ENCODE assay signal across 12 cellular contexts in genomic region chr3:42119558-42120355, GRCh38. TPM values are rescaled to one million over a fixed set of nuclear protein-coding genes. Genes with fewer than 3 reads are reported as not detected.
A peak's percentile ranks its signal among the peaks of the same experiment; 100 is the strongest.
DNase-seq lines count a peak whose midpoint lies in the region; ATAC-seq and TF ChIP-seq lines count a peak whose summit lies in the region.
"Had no signal": no experiment of that assay in that cellular context is flagged by ENCODE, and none has a peak within 500 bp of the region (broad histone marks: within the 10 kb centered on the region; RNA-seq: fewer than 3 reads in every experiment).

No MANE protein-coding gene starts in this region.

- H3K27ac ChIP-seq in OCI-LY7 (ENCODE audit: low read depth, low read length, poor library complexity, severe bottlenecking): peak overlapping the region; percentile 22
- H3K27ac ChIP-seq in naive thymus-derived CD4-positive, alpha-beta T cell (ENCODE audit: low read depth, low read length): no peak overlapping the region

- H3K36me3 Mint-ChIP-seq in effector memory CD8-positive, alpha-beta T cell (ENCODE audit: insufficient read depth): peaks cover 2% of the 10 kb centered on the region
- peaks cover 5% of the 10 kb centered on the region for H3K36me3 Mint-ChIP-seq in type B pancreatic cell
- peaks cover 0 to 14% (median 8%) of the 10 kb centered on the region in 5 donors for H3K36me3 Mint-ChIP-seq in naive thymus-derived CD4-positive, alpha-beta T cell

- peak overlapping the region; percentile 16 to 69 for H3K27ac Mint-ChIP-seq in effector memory CD8-positive, alpha-beta T cell
- H3K27ac Mint-ChIP-seq in type B pancreatic cell: no peak overlapping the region
- peak overlapping the region in 1 of 9 donors; percentile 7 for H3K27ac Mint-ChIP-seq in naive thymus-derived CD4-positive, alpha-beta T cell
- H3K27ac Mint-ChIP-seq: activated CD8-positive, alpha-beta T cell treated with anti-CD3 and anti-CD28 coated beads for 36 hours; T-cell had no signal

- no peak overlapping the region for H3K4me3 ChIP-seq in OCI-LY7 (ENCODE audit: low read depth, low read length, poor library complexity, severe bottlenecking)
- no peak overlapping the region for H3K4me3 ChIP-seq in naive thymus-derived CD4-positive, alpha-beta T cell (ENCODE audit: low read length)

- H3K9me2 ChIP-seq in OCI-LY7 (ENCODE audit: insufficient read depth, low read length): no peaks in the 10 kb centered on the region

- H3K27me3 ChIP-seq in naive thymus-derived CD4-positive, alpha-beta T cell (ENCODE audit: control insufficient read depth in 2 of 2, insufficient read depth in 2 of 2, low read length in 2 of 2): no peaks in the 10 kb centered on the region

- H3K27me3 Mint-ChIP-seq in effector memory CD8-positive, alpha-beta T cell: no peaks in the 10 kb centered on the region
- no peaks in the 10 kb centered on the region for H3K27me3 Mint-ChIP-seq in type B pancreatic cell
- no peaks in the 10 kb centered on the region for H3K27me3 Mint-ChIP-seq in naive thymus-derived CD4-positive, alpha-beta T cell
- H3K27me3 Mint-ChIP-seq: activated CD8-positive, alpha-beta T cell treated with anti-CD3 and anti-CD28 coated beads for 36 hours; CD8-positive, alpha-beta memory T cell; T-cell had no signal

- POLR2A ChIA-PET in OCI-LY7 (lab: Charles Lee): interaction anchor here (0.7 to 3.4 kb wide), 9 partner anchors 8 to 218 kb away, joined by 3 to 24 read pairs (median 4); no protein-coding TSS in a partner anchor
- POLR2A ChIA-PET in naive thymus-derived CD4-positive, alpha-beta T cell (lab: Charles Lee): no interaction called here

- peaks cover 38% of the 10 kb centered on the region; the same call in 1 of the 2 replicates for H3K79me2 ChIP-seq in OCI-LY7 (ENCODE audit: insufficient read depth, low read depth, low read length)

- CTCF ChIA-PET in OCI-LY7 (lab: Charles Lee; ENCODE audit: unreplicated experiment): interaction anchor here (0.7 to 4.6 kb wide), 5 partner anchors 9 to 110 kb away, joined by 3 to 36 read pairs (median 3); no protein-coding TSS in a partner anchor
- CTCF ChIA-PET in naive thymus-derived CD4-positive, alpha-beta T cell (lab: Charles Lee): interaction anchor here (0.8 to 1.3 kb wide), 5 partner anchors 10 to 110 kb away, joined by 3 to 8 read pairs (median 3); no protein-coding TSS in a partner anchor

- H3K9me3 ChIP-seq in OCI-LY7 (ENCODE audit: low read length): no peaks in the 10 kb centered on the region
- H3K9me3 ChIP-seq in naive thymus-derived CD4-positive, alpha-beta T cell (ENCODE audit: control insufficient read depth in 2 of 3, low read length in 3 of 3): no peaks in the 10 kb centered on the region

- no TSS peak for BruUV-seq in OCI-LY7 (replicated peaks; lab: Mats Ljungman, UMichigan)

- ATAC-seq in effector memory CD8-positive, alpha-beta T cell (replicated peaks): no peak
- no peak for ATAC-seq in GM18517 (IDR thresholded peaks at IDR 0.05; ENCODE audit: unreplicated experiment)
- ATAC-seq in naive thymus-derived CD4-positive, alpha-beta T cell: no peak

- TF ChIP-seq CTCF in OCI-LY7 (conservative IDR thresholded peaks at IDR 0.05; ENCODE audit: low read length): no peak
- TF ChIP-seq CTCF in type B pancreatic cell (conservative IDR thresholded peaks at IDR 0.05): no peak

- peaks cover 29% of the 10 kb centered on the region for H3K36me3 ChIP-seq in OCI-LY7 (ENCODE audit: insufficient read depth, low read length)
- H3K36me3 ChIP-seq in naive thymus-derived CD4-positive, alpha-beta T cell (ENCODE audit: control insufficient read depth in 2 of 3, insufficient read depth in 3 of 3, low read length in 3 of 3): peaks cover 0 to 7% (median 0%) of the 10 kb centered on the region in 3 experiments

- peaks cover 57% of the 10 kb centered on the region for H3K4me1 ChIP-seq in OCI-LY7 (ENCODE audit: insufficient read depth, low read length, poor library complexity, severe bottlenecking)
- no peaks in the 10 kb centered on the region for H3K4me1 ChIP-seq in naive thymus-derived CD4-positive, alpha-beta T cell (ENCODE audit: control insufficient read depth in 2 of 2, insufficient read depth in 2 of 2, low read length in 2 of 2)

- H3K4me1 Mint-ChIP-seq in effector memory CD8-positive, alpha-beta T cell (ENCODE audit: low read depth in 2 of 2): peaks cover 18 to 31% of the 10 kb centered on the region in 2 donors
- peaks cover 32% of the 10 kb centered on the region for H3K4me1 Mint-ChIP-seq in type B pancreatic cell (ENCODE audit: unreplicated experiment)
- H3K4me1 Mint-ChIP-seq in naive thymus-derived CD4-positive, alpha-beta T cell: peaks cover 6 to 33% (median 19%) of the 10 kb centered on the region in 7 donors

- intact Hi-C loops in OCI-LY7 (cut with micrococcal nuclease; ENCODE audit: unreplicated experiment): loop anchor here (1.0 kb wide), 1 partner anchor 72 kb away; no protein-coding TSS in a partner anchor
- intact Hi-C loops in naive thymus-derived CD4-positive, alpha-beta T cell (cut with micrococcal nuclease): loop anchor here in 1 of 2 donors (2.0 kb wide), 1 partner anchor 109 kb away; no protein-coding TSS in a partner anchor

- no peak overlapping the region for H2AFZ ChIP-seq in OCI-LY7 (ENCODE audit: low read length)

- DNase-seq in GF-D8 (lab: John Stamatoyannopoulos, UW) (peak; percentile 50), OCI-LY7 (ENCODE audit: low spot score) (no peak), pulmonary artery endothelial cell (ENCODE audit: low read depth, low spot score) (peak; percentile 66), type B pancreatic cell (ENCODE audit: extremely low spot score, unreplicated experiment) (no peak), hippocampal formation (lab: John Stamatoyannopoulos, UW) (no peak)
- no peak for DNase-seq in effector memory CD8-positive, alpha-beta T cell
- DNase-seq in naive thymus-derived CD4-positive, alpha-beta T cell: no peak
- DNase-seq: CD8-positive, alpha-beta memory T cell; stimulated activated CD4-positive, alpha-beta T cell treated with anti-CD3 and anti-CD28 coated beads, Interleukin-4, amount 100 ng/mL, for 4 hours; T-cell had no signal

- peak overlapping the region; percentile 43; the same call in 1 of the 2 replicates for H3K4me2 ChIP-seq in OCI-LY7 (ENCODE audit: low read length)

- no peak overlapping the region for H3K4me3 Mint-ChIP-seq in effector memory CD8-positive, alpha-beta T cell
- H3K4me3 Mint-ChIP-seq in type B pancreatic cell: no peak overlapping the region
- no peak overlapping the region for H3K4me3 Mint-ChIP-seq in naive thymus-derived CD4-positive, alpha-beta T cell
- H3K4me3 Mint-ChIP-seq: activated CD8-positive, alpha-beta T cell treated with anti-CD3 and anti-CD28 coated beads for 36 hours; T-cell had no signal

- no peaks in the 10 kb centered on the region for H3K9me3 Mint-ChIP-seq in effector memory CD8-positive, alpha-beta T cell
- no peaks in the 10 kb centered on the region for H3K9me3 Mint-ChIP-seq in type B pancreatic cell
- H3K9me3 Mint-ChIP-seq in naive thymus-derived CD4-positive, alpha-beta T cell: no peaks in the 10 kb centered on the region
- H3K9me3 Mint-ChIP-seq: activated CD8-positive, alpha-beta T cell treated with anti-CD3 and anti-CD28 coated beads for 36 hours; CD8-positive, alpha-beta memory T cell; T-cell had no signal

- H4K20me1 ChIP-seq in OCI-LY7 (ENCODE audit: insufficient read depth, low read length): 0 out of 2 replicates have a peak, but pooled peaks cover 15% of the 10 kb centered on the region

RNA-seq across cellular contexts. Expression of gene TRAK1, which starts 28.6 kb away (rescaled TPM):
- total RNA-seq in OCI-LY7 (2014; rRNA removed; shearing (Covaris generic)): 60.8 and 62.5 TPM in 2 replicates
- total RNA-seq in OCI-LY7 (2022) (88.3 and 92.6 TPM in 2 replicates), pulmonary artery endothelial cell (41.5 and 47.0 TPM in 2 replicates), type B pancreatic cell (ENCODE audit: low replicate concordance) (49.2 and 54.7 TPM in 2 replicates)
- 10 to 100 TPM; 13.2 to 30.4 (median 20.4) TPM for total RNA-seq in naive thymus-derived CD4-positive, alpha-beta T cell
- 1 to 10 TPM; 4.8 to 5.8 TPM for polyA plus RNA-seq in naive thymus-derived CD4-positive, alpha-beta T cell

Comparison
In these comparisons a context has a peak if more than half of its experiments do, and no peak if none do; other contexts are left out.
1. DNase-seq: peak in GF-D8 (single experiment) and pulmonary artery endothelial cell (single experiment); none in OCI-LY7 (single experiment), effector memory CD8-positive, alpha-beta T cell (0 of 3), type B pancreatic cell (single experiment), hippocampal formation (0 of 2) and naive thymus-derived CD4-positive, alpha-beta T cell (0 of 9).